12 cellular contexts compared by ENCODE assay signal in the genomic region with DNA sequence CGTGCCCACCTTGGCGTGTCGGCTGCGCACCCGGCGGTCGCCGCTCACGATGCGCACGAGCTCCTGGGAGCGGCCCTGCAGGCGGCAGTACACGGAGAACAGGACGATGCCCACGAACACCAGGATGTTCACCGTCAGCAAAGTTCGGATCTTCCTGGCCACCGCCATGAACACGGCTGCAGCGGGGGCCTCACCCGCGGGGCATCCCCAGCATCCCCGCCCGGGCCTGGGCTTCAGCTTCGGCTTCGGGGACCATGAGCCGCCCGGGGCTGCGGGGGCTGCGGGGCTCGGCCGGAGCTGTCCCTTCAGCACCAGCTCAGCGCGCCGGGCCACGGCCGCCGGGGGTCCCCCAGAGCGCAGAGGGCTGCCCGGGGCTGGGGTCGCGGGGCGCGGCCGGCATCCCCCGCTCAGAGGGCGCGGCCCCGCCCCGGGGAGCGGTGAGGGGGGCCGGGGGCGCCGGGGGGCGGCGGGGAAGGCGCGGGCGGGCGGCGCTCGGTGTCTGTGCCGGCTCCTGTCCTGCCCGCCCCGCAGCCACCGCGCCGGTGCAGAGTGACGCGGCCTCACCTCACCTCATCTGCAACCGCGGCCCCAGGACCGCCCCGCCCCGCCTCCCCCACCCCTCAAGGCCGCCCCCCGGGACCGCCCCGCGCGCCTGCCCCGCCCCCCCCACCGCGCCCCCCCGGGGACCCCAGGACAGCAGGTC. TPM values are rescaled to one million over a fixed set of nuclear protein-coding genes. Genes with fewer than 3 reads are reported as not detected.
DNase-seq lines count a peak whose midpoint lies in the region; ATAC-seq, FAIRE-seq and TF ChIP-seq lines count a peak whose summit lies in the region.
"Had no signal": no experiment of that assay in that cellular context is flagged by ENCODE, and none has a peak within 500 bp of the region (broad histone marks: within the 10 kb centered on the region; RNA-seq: fewer than 3 reads in every experiment).

A gene (minus strand): TSS at position 554 of the 703 bp plus-strand sequence. CDS start 386 bp downstream, at position 168.

- TF ChIP-seq POLR2A in GM12878 (IDR thresholded peaks at IDR 0.05; ENCODE audit: low read depth, low read length), result no peak

- no peak for TF ChIP-seq EP300 in GM12878 (IDR thresholded peaks at IDR 0.05; ENCODE audit: borderline replicate concordance in 1 of 2, control insufficient read depth in 1 of 2, low read depth in 2 of 2, low read length in 2 of 2)

- H3K4me3 ChIP-seq in HUES6 (ENCODE audit: low read depth, low read length) (peak within 1 kb of the TSS; percentile 37; the same call in 1 of the 2 replicates), GM12878 (no peak within 1 kb of the TSS)
- H3K4me3 ChIP-seq in naive thymus-derived CD4-positive, alpha-beta T cell (ENCODE audit: low read length), result no peak within 1 kb of the TSS

- H3K27ac Mint-ChIP-seq in naive thymus-derived CD4-positive, alpha-beta T cell, result no peak within 1 kb of the TSS

- no peak within 1 kb of the TSS for H3K4me2 ChIP-seq in GM12878 (ENCODE audit: control insufficient read depth, insufficient read depth)

- no peak within 1 kb of the TSS for H3K27ac ChIP-seq in HUES6 (ENCODE audit: low read depth, low read length)
- H3K27ac ChIP-seq in GM12878 (ENCODE audit: control insufficient read depth, insufficient read depth), result no peak within 1 kb of the TSS
- H3K27ac ChIP-seq in naive thymus-derived CD4-positive, alpha-beta T cell (ENCODE audit: low read depth, low read length), result no peak within 1 kb of the TSS

- in situ Hi-C loops in Caki2 (cut with HindIII; ENCODE audit: low pct_unique_long_range_greater_than_20kb, low sequenced_read_pairs), result no loop called here
- in situ Hi-C loops in GM12878 (cut with MboI), result no loop called here

- FAIRE-seq in GM12878 (lab: Jason Lieb, UNC), result no peak
- FAIRE-seq: G401.6 had no signal

- CTCF ChIA-PET in GM12878 (lab: Yijun Ruan, JAX), result no interaction called here
- CTCF ChIA-PET in naive thymus-derived CD4-positive, alpha-beta T cell (lab: Charles Lee), result no interaction called here

- H3K4me1 ChIP-seq in HUES6 (ENCODE audit: control insufficient read depth, insufficient read depth, low read length), result peaks cover 10% of the 10 kb centered on the region; the same call in 1 of the 2 replicates
- H3K4me1 ChIP-seq in GM12878 (ENCODE audit: control insufficient read depth, insufficient read depth, low read length), result no peaks in the 10 kb centered on the region
- H3K4me1 ChIP-seq in naive thymus-derived CD4-positive, alpha-beta T cell (ENCODE audit: control insufficient read depth in 2 of 2, insufficient read depth in 2 of 2, low read length in 2 of 2), result peaks cover 0 to 6% of the 10 kb centered on the region in 2 donors

- peaks cover 0 to 11% (median 2%) of the 10 kb centered on the region in 11 donors for H3K9me3 Mint-ChIP-seq in naive thymus-derived CD4-positive, alpha-beta T cell

- H3K9me3 ChIP-seq in HUES6 (ENCODE audit: control insufficient read depth, insufficient read depth, low read depth, low read length) (no peaks in the 10 kb centered on the region), GM12878 (replicated peaks; ENCODE audit: control insufficient read depth, insufficient read depth, low read length) (no peaks in the 10 kb centered on the region; the same call in 2 of the 3 replicates)
- no peaks in the 10 kb centered on the region for H3K9me3 ChIP-seq in naive thymus-derived CD4-positive, alpha-beta T cell (ENCODE audit: control insufficient read depth in 2 of 3, low read length in 3 of 3)

- DNase-seq in Caki2 (ENCODE audit: low read depth) (peak; percentile 19), GM12878 (ENCODE audit: low read depth, low spot score) (no peak), RKO (ENCODE audit: low spot score) (no peak), hippocampal formation (lab: John Stamatoyannopoulos, UW) (no peak), NCI-H146 (lab: John Stamatoyannopoulos, UW) (no peak)
- peak in 3 of 9 donors; percentile 9 to 20 (median 20) for DNase-seq in naive thymus-derived CD4-positive, alpha-beta T cell
- no peak for DNase-seq in activated effector memory CD4-positive, alpha-beta T cell treated with anti-CD3 and anti-CD28 coated beads, Interleukin-2, amount 50 U/mL, for 16 hours
- DNase-seq: HCEC 1CT, NCI-H1417 treated with DMSO at 0.1 percent for 48 hours had no signal

- no peak for TF ChIP-seq RAD21 in GM12878 (IDR thresholded peaks at IDR 0.05; ENCODE audit: insufficient read depth, low read depth, low read length)

- intact Hi-C loops in GM12878 (cut with micrococcal nuclease; ENCODE audit: unreplicated experiment), result no loop called here
- intact Hi-C loops in naive thymus-derived CD4-positive, alpha-beta T cell (cut with micrococcal nuclease), result no loop called here

- peaks cover 94% of the 10 kb centered on the region for H3K27me3 ChIP-seq in HUES6 (ENCODE audit: control insufficient read depth, insufficient read depth, low read length)
- H3K27me3 ChIP-seq in GM12878 (replicated peaks in 1 of 2; ENCODE audit: control insufficient read depth in 2 of 2, insufficient read depth in 2 of 2, low read length in 1 of 2), result no peaks in the 10 kb centered on the region; a peak in 1 of 4 replicates
- H3K27me3 ChIP-seq in naive thymus-derived CD4-positive, alpha-beta T cell (ENCODE audit: control insufficient read depth in 2 of 2, insufficient read depth in 2 of 2, low read length in 2 of 2), result peaks cover 0 to 14% of the 10 kb centered on the region in 2 donors

- SMC1A ChIA-PET in GM12878 (lab: Charles Lee; ENCODE audit: uncharacterized antibody, unreplicated experiment), result no interaction called here

- peaks cover 31 to 40% (median 38%) of the 10 kb centered on the region in 5 donors for H3K27me3 Mint-ChIP-seq in naive thymus-derived CD4-positive, alpha-beta T cell

- no peak within 1 kb of the TSS for H2AFZ ChIP-seq in GM12878 (ENCODE audit: control insufficient read depth, low read depth, low read length)

- ATAC-seq in GM12878, result no peak
- peak; percentile 36 for ATAC-seq in naive thymus-derived CD4-positive, alpha-beta T cell

- H3K36me3 ChIP-seq in HUES6 (ENCODE audit: control insufficient read depth, insufficient read depth, low read length) (no peaks in the 10 kb centered on the region), GM12878 (ENCODE audit: control insufficient read depth in 2 of 2, insufficient read depth in 2 of 2, low read length in 1 of 2) (no peaks in the 10 kb centered on the region)
- no peaks in the 10 kb centered on the region for H3K36me3 ChIP-seq in naive thymus-derived CD4-positive, alpha-beta T cell (ENCODE audit: control insufficient read depth in 2 of 3, insufficient read depth in 3 of 3, low read length in 3 of 3)

- peak within 1 kb of the TSS in 5 of 10 donors; percentile 3 to 59 (median 26) for H3K4me3 Mint-ChIP-seq in naive thymus-derived CD4-positive, alpha-beta T cell

- H3K9ac ChIP-seq in HUES6 (ENCODE audit: low read length) (no peak within 1 kb of the TSS), GM12878 (ENCODE audit: control insufficient read depth, insufficient read depth, low read length) (no peak within 1 kb of the TSS)

- WGBS in GM12878 (ENCODE audit: insufficient coverage, insufficient replicate concordance, low lambda C conversion rate, missing lambda C conversion rate), result 45% methylated on average over 32 of the region's 86 CpGs

- no TSS peak for BruUV-seq in GM12878 (replicated peaks; lab: Mats Ljungman, UMichigan)

- no peaks in the 10 kb centered on the region for H4K20me1 ChIP-seq in GM12878 (ENCODE audit: control insufficient read depth, insufficient read depth)

- POLR2A ChIA-PET in GM12878 (lab: Charles Lee), result no interaction called here
- POLR2A ChIA-PET in naive thymus-derived CD4-positive, alpha-beta T cell (lab: Charles Lee), result interaction anchor here (1.4 kb wide), 1 partner anchor 31 kb away, joined by 3 read pairs; no protein-coding TSS in a partner anchor

- RAD21 ChIA-PET in GM12878 (lab: Charles Lee; ENCODE audit: unreplicated experiment), result no interaction called here

- peaks cover 0 to 28% (median 12%) of the 10 kb centered on the region in 7 donors for H3K4me1 Mint-ChIP-seq in naive thymus-derived CD4-positive, alpha-beta T cell

- TF ChIP-seq CTCF in GM12878 (IDR thresholded peaks at IDR 0.05 in 2 of 3, conservative IDR thresholded peaks at IDR 0.05 in 1 of 3; ENCODE audit: control insufficient read depth in 2 of 3, extremely low read depth in 1 of 3, insufficient read depth in 1 of 3, low read depth in 3 of 3, low read length in 3 of 3), result no peak

- H3K79me2 ChIP-seq in GM12878 (ENCODE audit: control insufficient read depth, insufficient read depth, low read length), result no peaks in the 10 kb centered on the region

- H3K36me3 Mint-ChIP-seq in naive thymus-derived CD4-positive, alpha-beta T cell, result peaks cover 0 to 4% (median 4%) of the 10 kb centered on the region in 5 donors

TF ChIP-seq in GM12878, 131 proteins besides CTCF, POLR2A, EP300 and RAD21 (continues in another document):
- TF ChIP-seq MYB (IDR thresholded peaks at IDR 0.05; ENCODE audit: borderline replicate concordance, low read depth, low read length) (no peak), IKZF2 (IDR thresholded peaks at IDR 0.05) (no peak), EED (IDR thresholded peaks at IDR 0.05; ENCODE audit: low read depth) (no peak), ESRRA (IDR thresholded peaks at IDR 0.05; ENCODE audit: low read length) (no peak), SMAD5 (IDR thresholded peaks at IDR 0.05; ENCODE audit: low read depth) (no peak)

RNA-seq across cellular contexts. Expression of the gene that starts here (rescaled TPM):
- total RNA-seq in Caki2 (2014; rRNA removed; shearing (Covaris generic); ENCODE audit: low replicate concordance), result 14.1 and 14.6 TPM in 2 replicates
- not detected in 2 replicates for total RNA-seq in GM12878 (2013; cell fraction: nucleolus; rRNA removed)
- total RNA-seq in GM12878 (2014; rRNA removed), result not detected in 2 replicates
- total RNA-seq in GM12878 (2014; rRNA removed; fragmentation: Illumina TruSeq; extraction: Trizol), result not detected in 2 replicates
- total RNA-seq in GM12878 (2021), result not detected in 2 replicates
- not detected for polyA plus RNA-seq in GM12878 (2011; ENCODE audit: low read depth)
- polyA plus RNA-seq in GM12878 (2011; rRNA removed), result 0.04 TPM in 1 of 2 replicates, not detected in the other
- polyA plus RNA-seq in GM12878 (2011; cell fraction: cytosol; rRNA removed), result 0.18 and 0.21 TPM in 2 replicates
- 0.31 TPM in 1 of 2 replicates, not detected in the other for polyA plus RNA-seq in GM12878 (2011; cell fraction: nucleus; rRNA removed)
- 0.22 TPM in 1 of 2 replicates, not detected in the other for polyA plus RNA-seq in GM12878 (2012)
- not detected in 2 replicates for polyA plus RNA-seq in GM12878 (2014; fragmentation: Illumina TruSeq; extraction: Trizol)
- not detected for polyA plus RNA-seq in GM12878 (2014; fragmentation: Nextera tagmentation; extraction: Ambion mirVana)
- not detected in 2 replicates for polyA plus RNA-seq in GM12878 (2014; rRNA removed)
- polyA plus RNA-seq in GM12878 (2016; fragmentation: Nextera tagmentation; extraction: Ambion mirVana), result not detected
- polyA minus RNA-seq in GM12878 (2011; rRNA and poly(A)+ RNA removed), result 0.29 TPM in 1 of 2 replicates, not detected in the other
- polyA minus RNA-seq in GM12878 (2011; cell fraction: cytosol; rRNA and poly(A)+ RNA removed), result not detected in 2 replicates
- not detected in 2 replicates for polyA minus RNA-seq in GM12878 (2011; cell fraction: nucleus; rRNA and poly(A)+ RNA removed)
- total RNA-seq in naive thymus-derived CD4-positive, alpha-beta T cell, result not detected
- not detected for polyA plus RNA-seq in naive thymus-derived CD4-positive, alpha-beta T cell
- polyA plus RNA-seq: esophagus had no signal

Comparison
In these comparisons a context has a peak if more than half of its experiments do, and no peak if none do; other contexts are left out.
1. RNA of the gene that starts here (total RNA-seq): 14.1 to 14.6 TPM in Caki2; not detected in GM12878 and not detected in naive thymus-derived CD4-positive, alpha-beta T cell; every median in the first group is over 10 times any median in the second.
2. Peak in ATAC-seq in naive thymus-derived CD4-positive, alpha-beta T cell; RNA of the gene not detected or under 1 TPM.